In the genomic region with DNA sequence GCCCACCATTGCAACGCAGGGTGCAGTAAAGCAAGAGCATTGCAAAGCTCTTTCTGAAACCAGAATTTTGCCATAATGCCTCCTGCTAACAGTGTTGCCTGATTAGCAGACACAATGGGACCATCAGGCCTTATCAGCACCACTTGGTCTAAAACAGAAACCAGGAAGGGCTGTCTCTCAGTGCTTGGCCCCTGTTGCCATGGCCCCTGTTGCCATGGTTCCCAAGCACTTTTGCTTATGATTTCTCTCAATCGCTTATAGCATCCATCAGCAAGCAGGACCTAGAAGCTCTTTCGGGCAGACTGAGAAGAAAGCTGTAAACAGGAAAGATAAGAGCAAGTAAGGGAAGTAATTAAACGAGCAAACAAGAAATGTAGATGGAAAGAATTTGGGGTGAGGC, we compare ENCODE assay signal across 8 cellular contexts. TPM values are rescaled to one million over a fixed set of nuclear protein-coding genes. Genes with fewer than 3 reads are reported as not detected.
DNase-seq lines count a peak whose midpoint lies in the region; ATAC-seq lines count a peak whose summit lies in the region.

No MANE protein-coding gene starts in this region.

- no peak overlapping the region for H3K4me2 ChIP-seq in Karpas-422 (ENCODE audit: low read depth, low read length, poor library complexity, severe bottlenecking)

- H3K4me3 ChIP-seq in Karpas-422 (ENCODE audit: low read length) = no peak overlapping the region

- H3K4me3 Mint-ChIP-seq in activated CD4-positive, alpha-beta memory T cell treated with anti-CD3 and anti-CD28 coated beads for 36 hours = no peak overlapping the region

- peak; percentile 51 for DNase-seq in DMS79 (lab: John Stamatoyannopoulos, UW)
- peak; percentile 68 for DNase-seq in Karpas-422
- DNase-seq in activated CD4-positive, alpha-beta memory T cell treated with anti-CD3 and anti-CD28 coated beads for 36 hours = peak; percentile 80
- peak; percentile 61 for DNase-seq in left ventricle myocardium superior
- DNase-seq in stimulated activated naive CD8-positive, alpha-beta T cell treated with anti-CD3 and anti-CD28 coated beads, Interleukin-15, Interleukin-2, amounts not matched to agents 100 U/mL and 50 U/mL, for 24 hours = peak; percentile 33
- no peak for DNase-seq in NCI-H187 treated with DMSO at 0.1 percent for 48 hours (lab: John Stamatoyannopoulos, UW)

- no peaks in the 10 kb centered on the region for H4K20me1 ChIP-seq in Karpas-422 (ENCODE audit: insufficient read depth, low read depth, low read length)

- no peaks in the 10 kb centered on the region for H3K36me3 Mint-ChIP-seq in activated CD4-positive, alpha-beta memory T cell treated with anti-CD3 and anti-CD28 coated beads for 36 hours

- CTCF ChIA-PET in activated CD4-positive, alpha-beta memory T cell treated with anti-CD3 and anti-CD28 coated beads for 36 hours (lab: Charles Lee) = interaction anchor here (0.6 kb wide), 1 partner anchor 50 kb away, joined by 3 read pairs; no protein-coding TSS in a partner anchor

- no peak overlapping the region for H2AFZ ChIP-seq in Karpas-422 (ENCODE audit: low read length)

- no peaks in the 10 kb centered on the region for H3K9me3 ChIP-seq in Karpas-422 (ENCODE audit: low read length)

- peaks cover 17% of the 10 kb centered on the region for H3K4me1 Mint-ChIP-seq in activated CD4-positive, alpha-beta memory T cell treated with anti-CD3 and anti-CD28 coated beads for 36 hours (ENCODE audit: low read depth)

- no peak overlapping the region for H3K9ac ChIP-seq in Karpas-422 (ENCODE audit: low read length)

- ATAC-seq in GM21367 (IDR thresholded peaks at IDR 0.05; ENCODE audit: unreplicated experiment) = peak; percentile 94
- ATAC-seq in left ventricle myocardium superior = peak; percentile 77
- no peak for ATAC-seq in stimulated activated naive CD8-positive, alpha-beta T cell treated with anti-CD3 and anti-CD28 coated beads, Interleukin-15, Interleukin-2, amounts not matched to agents 100 U/mL and 50 U/mL, for 24 hours
- no peak for ATAC-seq in esophagus mucosa

- H3K36me3 ChIP-seq in Karpas-422 (ENCODE audit: insufficient read depth, low read length) = no peaks in the 10 kb centered on the region

- no peaks in the 10 kb centered on the region for H3K9me2 ChIP-seq in Karpas-422 (replicated peaks; ENCODE audit: insufficient read depth, low read length)

- no peaks in the 10 kb centered on the region for H3K27me3 ChIP-seq in Karpas-422 (ENCODE audit: low read length)

- H3K27ac ChIP-seq in Karpas-422 (ENCODE audit: low read length) = no peak overlapping the region

- H3K9me3 Mint-ChIP-seq in activated CD4-positive, alpha-beta memory T cell treated with anti-CD3 and anti-CD28 coated beads for 36 hours = no peaks in the 10 kb centered on the region

- peaks cover 3% of the 10 kb centered on the region; the same call in 1 of the 2 replicates for H3K4me1 ChIP-seq in Karpas-422 (ENCODE audit: low read length)

- H3K27me3 Mint-ChIP-seq in activated CD4-positive, alpha-beta memory T cell treated with anti-CD3 and anti-CD28 coated beads for 36 hours = no peaks in the 10 kb centered on the region

- intact Hi-C loops in activated CD4-positive, alpha-beta memory T cell treated with anti-CD3 and anti-CD28 coated beads for 36 hours (cut with micrococcal nuclease) = no loop called here
- intact Hi-C loops in left ventricle myocardium superior (cut with micrococcal nuclease) = no loop called here

- no peaks in the 10 kb centered on the region for H3K79me2 ChIP-seq in Karpas-422 (ENCODE audit: low read length)

- peak overlapping the region; percentile 31 for H3K27ac Mint-ChIP-seq in activated CD4-positive, alpha-beta memory T cell treated with anti-CD3 and anti-CD28 coated beads for 36 hours

- POLR2A ChIA-PET in activated CD4-positive, alpha-beta memory T cell treated with anti-CD3 and anti-CD28 coated beads for 36 hours (lab: Charles Lee) = no interaction called here

RNA-seq across cellular contexts. Expression of gene RTL5, which starts 36.8 kb away (rescaled TPM):
- total RNA-seq in Karpas-422 (2014; rRNA removed; shearing (Covaris generic); ENCODE audit: low replicate concordance) = 0.07 TPM in 1 of 2 replicates, not detected in the other
- total RNA-seq in activated CD4-positive, alpha-beta memory T cell treated with anti-CD3 and anti-CD28 coated beads for 36 hours = under 1 TPM; 0.76 to 0.92 TPM
- total RNA-seq in left ventricle myocardium superior = 2.5 TPM
- total RNA-seq in esophagus mucosa = 0.20 TPM

Comparison
In these comparisons a context has a peak if more than half of its experiments do, and no peak if none do; other contexts are left out.
1. ATAC-seq: peak in GM21367 (single experiment) and left ventricle myocardium superior (single experiment); none in stimulated activated naive CD8-positive, alpha-beta T cell treated with anti-CD3 and anti-CD28 coated beads, Interleukin-15, Interleukin-2, amounts not matched to agents 100 U/mL and 50 U/mL, for 24 hours (single experiment) and esophagus mucosa (single experiment).